In the genomic region with DNA sequence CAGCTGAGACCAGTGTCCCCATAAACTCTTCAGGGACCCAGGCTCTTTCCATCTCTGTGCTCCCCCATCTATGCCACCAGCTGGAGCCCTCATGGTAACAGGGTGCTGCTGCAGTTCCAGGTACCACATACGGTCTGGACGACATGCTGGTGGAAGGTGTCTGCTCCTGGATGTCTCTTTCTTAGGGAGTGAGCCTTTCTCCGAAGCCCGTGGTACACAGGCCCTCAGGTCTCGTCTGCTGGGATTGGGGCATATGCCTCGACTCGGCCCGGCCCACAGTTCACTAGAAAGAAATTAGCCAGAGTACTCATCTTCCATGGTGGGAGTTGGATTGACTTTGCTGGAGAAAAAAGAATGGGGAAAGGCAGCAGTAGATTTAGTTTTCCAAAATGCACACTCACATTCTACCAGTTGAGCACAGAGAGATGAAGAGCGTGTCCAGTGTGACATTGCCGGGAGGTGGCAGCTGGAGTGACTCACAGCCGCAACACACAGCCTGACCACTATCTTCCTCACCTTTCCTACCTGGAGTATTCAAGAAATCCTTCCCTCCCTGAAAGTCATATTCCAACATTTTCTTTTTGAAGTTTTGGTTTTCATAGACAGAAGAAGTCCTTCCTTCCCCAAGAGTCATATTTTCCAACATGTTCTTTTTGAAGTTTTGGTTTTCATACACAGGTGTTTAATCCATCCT, we compare ENCODE assay signal across 1 cellular context.
TF ChIP-seq lines count a peak whose summit lies in the region.

No MANE protein-coding gene starts in this region.

TF ChIP-seq in HCT116, 20 proteins besides CTCF, POLR2A, EP300 and RAD21 (continued from another document):
- TF ChIP-seq TCF7L2 (IDR thresholded peaks at IDR 0.05; ENCODE audit: borderline replicate concordance, extremely low read depth, insufficient read depth, insufficient read length) (no peak), ATF3 (IDR thresholded peaks at IDR 0.05) (no peak), ZNF274 (IDR thresholded peaks at IDR 0.05; ENCODE audit: low read depth, low read length) (no peak), YY1 (IDR thresholded peaks at IDR 0.05; ENCODE audit: extremely low read depth, insufficient replicate concordance, low read depth, low read length) (no peak), EGR1 (IDR thresholded peaks at IDR 0.05; ENCODE audit: low read depth) (no peak), ZBTB33 (IDR thresholded peaks at IDR 0.05; ENCODE audit: extremely low read depth, insufficient replicate concordance, low read length) (no peak), ZFX (IDR thresholded peaks at IDR 0.05) (no peak)
